8 cellular contexts compared by ENCODE assay signal in the genomic region with DNA sequence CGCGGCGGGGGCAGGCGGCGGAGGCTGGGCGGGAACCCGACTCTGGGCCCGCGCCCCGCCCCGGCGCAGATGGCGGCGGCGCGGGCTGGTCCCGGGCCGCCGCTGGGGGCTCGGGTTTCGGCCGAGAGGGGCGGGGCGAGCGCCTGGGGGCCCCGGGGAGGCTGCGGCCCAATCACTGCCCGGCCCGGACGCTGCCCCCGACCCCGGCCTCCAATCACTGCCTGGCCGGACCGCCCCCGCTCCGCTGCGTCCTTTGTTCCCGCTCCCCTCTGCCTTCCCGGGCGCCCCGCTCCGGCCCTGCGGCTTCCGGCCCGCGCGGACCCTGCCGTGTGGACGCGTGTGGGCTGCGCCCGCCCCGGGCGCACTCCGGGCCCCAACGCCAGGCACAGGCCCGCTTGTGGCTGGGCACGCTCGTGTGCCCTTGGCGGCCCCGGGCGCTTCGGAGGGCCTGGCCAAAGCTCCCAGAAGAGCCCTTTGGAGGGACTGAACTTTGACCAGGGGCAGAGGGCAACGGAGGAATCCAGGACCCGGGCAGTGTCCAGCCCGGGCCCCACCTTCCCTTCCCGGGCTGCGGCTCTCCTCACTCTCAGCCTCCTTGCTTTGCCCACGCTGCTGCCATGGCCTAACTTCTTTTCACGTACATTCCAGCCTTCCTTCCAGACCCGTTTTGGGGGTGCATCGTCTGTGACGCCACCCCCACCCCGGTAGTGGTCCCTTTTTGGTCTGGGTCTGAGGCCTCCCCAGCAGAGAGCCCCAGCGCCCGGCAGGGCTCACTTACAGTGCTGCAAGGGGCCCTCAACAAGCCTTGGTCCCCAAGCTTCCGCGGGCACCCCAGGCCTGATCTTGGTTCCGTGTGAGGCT. TPM values are rescaled to one million over a fixed set of nuclear protein-coding genes. Genes with fewer than 3 reads are reported as not detected.
DNase-seq lines count a peak whose midpoint lies in the region; ATAC-seq and TF ChIP-seq lines count a peak whose summit lies in the region.

No MANE protein-coding gene starts in this region.

- DNase-seq in Karpas-422 (peak; percentile 94), amniotic stem cell (lab: John Stamatoyannopoulos, UW) (peak; percentile 32), heart right ventricle (peak; percentile 90 to 91), ovary (peak; percentile 93 to 95 (median 93)), NK-92 (lab: John Stamatoyannopoulos, UW; ENCODE audit: unreplicated experiment) (no peak), NCI-H1694 (lab: John Stamatoyannopoulos, UW) (no peak)

- peak; percentile 74 for TF ChIP-seq POLR2A in GM10847 (IDR thresholded peaks at IDR 0.05; ENCODE audit: extremely low read depth, insufficient read length)
- peak; percentile 64 for TF ChIP-seq POLR2A in ovary (IDR thresholded peaks at IDR 0.05)

- H3K27ac ChIP-seq in Karpas-422 (ENCODE audit: low read length) (peak overlapping the region; percentile 97), heart right ventricle (peak overlapping the region; percentile 82 to 98 (median 93)), ovary (peak overlapping the region; percentile 88 to 93)

- peak overlapping the region; percentile 76 for H3K4me3 ChIP-seq in Karpas-422 (ENCODE audit: low read length)
- H3K4me3 ChIP-seq in heart right ventricle: peak overlapping the region; percentile 38 to 65 (median 54)
- H3K4me3 ChIP-seq in ovary: peak overlapping the region; percentile 50

- WGBS in heart right ventricle, 2 donors: 6% methylated on average over 78 to 79 of the region's 79 CpGs
- 4 to 8% (median 7%) methylated on average over 19 to 79 of the region's 79 CpGs for WGBS in ovary, 3 donors

- H3K27me3 ChIP-seq in Karpas-422 (ENCODE audit: low read length) (no peaks in the 10 kb centered on the region), heart right ventricle (no peaks in the 10 kb centered on the region), ovary (no peaks in the 10 kb centered on the region)

- intact Hi-C loops in heart right ventricle (cut with DNase I): loop anchor here in 4 of 10 donors (1.0 to 2.0 kb wide), 4 partner anchors 26 to 33 kb away; no protein-coding TSS in a partner anchor
- intact Hi-C loops in ovary (cut with DNase I): no loop called here

- H2AFZ ChIP-seq in Karpas-422 (ENCODE audit: low read length): peak overlapping the region; percentile 60; the same call in 1 of the 2 replicates

- H3K9ac ChIP-seq in Karpas-422 (ENCODE audit: low read length): peak overlapping the region; percentile 97

- H3K9me2 ChIP-seq in Karpas-422 (replicated peaks; ENCODE audit: insufficient read depth, low read length): no peaks in the 10 kb centered on the region

- peak; percentile 62 for ATAC-seq in GM21723 (IDR thresholded peaks at IDR 0.05; ENCODE audit: unreplicated experiment)
- ATAC-seq in heart right ventricle: peak; percentile 84 to 94 (median 88)

- H4K20me1 ChIP-seq in Karpas-422 (ENCODE audit: insufficient read depth, low read depth, low read length): no peaks in the 10 kb centered on the region

- TF ChIP-seq CTCF in heart right ventricle (IDR thresholded peaks at IDR 0.05): no peak
- peak in 1 of 3 donors; percentile 19 for TF ChIP-seq CTCF in ovary (IDR thresholded peaks at IDR 0.05)

- H3K4me2 ChIP-seq in Karpas-422 (ENCODE audit: low read depth, low read length, poor library complexity, severe bottlenecking): peak overlapping the region; percentile 100

- peaks cover 71% of the 10 kb centered on the region for H3K4me1 ChIP-seq in Karpas-422 (ENCODE audit: low read length)
- H3K4me1 ChIP-seq in heart right ventricle: peaks cover 0 to 37% (median 17%) of the 10 kb centered on the region in 9 donors
- H3K4me1 ChIP-seq in ovary (ENCODE audit: insufficient read depth): peaks cover 9% of the 10 kb centered on the region

- H3K9me3 ChIP-seq in Karpas-422 (ENCODE audit: low read length) (no peaks in the 10 kb centered on the region), heart right ventricle (no peaks in the 10 kb centered on the region), ovary (no peaks in the 10 kb centered on the region)

- TF ChIP-seq EP300 in ovary (IDR thresholded peaks at IDR 0.05): no peak

- H3K36me3 ChIP-seq in Karpas-422 (ENCODE audit: insufficient read depth, low read length) (no peaks in the 10 kb centered on the region), heart right ventricle (no peaks in the 10 kb centered on the region), ovary (no peaks in the 10 kb centered on the region)

- peaks cover 25% of the 10 kb centered on the region for H3K79me2 ChIP-seq in Karpas-422 (ENCODE audit: low read length)

RNA-seq across cellular contexts. Expression of gene PTMA, which starts 27.1 kb away (rescaled TPM):
- 1,532 and 1,657 TPM in 2 replicates for total RNA-seq in Karpas-422 (2014; rRNA removed; shearing (Covaris generic); ENCODE audit: low replicate concordance)
- 100 to 1,000 TPM; 133 to 348 (median 164) TPM for total RNA-seq in heart right ventricle
- 100 to 1,000 TPM; 567 to 626 TPM for polyA plus RNA-seq in heart right ventricle
- 1,000 to 10,000 TPM in 2 of 7 donors, 100 to 1,000 TPM in 5; 755 to 1,301 (median 902) TPM for total RNA-seq in ovary
- 1,000 to 10,000 TPM; 1,827 to 1,991 TPM for polyA plus RNA-seq in ovary

Comparison
In these comparisons a context has a peak if more than half of its experiments do, and no peak if none do; other contexts are left out.
1. DNase-seq: peak in Karpas-422 (single experiment), amniotic stem cell (single experiment), heart right ventricle (2 of 2) and ovary (5 of 5); none in NK-92 (single experiment) and NCI-H1694 (single experiment).
2. Peak in every context shown above with its lines, with median percentiles within 50 percentile points of each other: H3K27ac ChIP-seq and H3K4me3 ChIP-seq.